Comparison of ENCODE assay signal across 16 cellular contexts in the genomic region with DNA sequence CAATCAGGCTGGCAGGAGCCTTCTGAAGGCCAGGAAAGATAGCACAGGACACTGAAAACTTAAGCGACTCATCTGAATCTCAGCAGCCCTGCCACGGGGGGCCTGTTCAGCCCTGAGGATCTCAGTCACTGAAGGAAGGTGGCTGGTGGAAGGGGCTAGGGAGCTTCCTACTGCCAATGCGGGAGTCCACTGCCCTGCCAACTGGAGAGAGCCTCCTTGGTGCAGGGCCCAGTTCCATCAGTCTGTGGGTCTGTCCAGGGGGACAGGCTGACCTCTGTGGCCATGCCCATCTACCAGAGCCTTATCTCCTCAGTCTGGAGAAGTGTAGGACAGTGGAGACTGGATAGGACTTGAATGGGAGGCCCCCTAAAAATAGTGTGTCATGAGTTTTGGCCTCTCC.
A peak's percentile ranks its signal among the peaks of the same experiment; 100 is the strongest.
DNase-seq lines count a peak whose midpoint lies in the region; ATAC-seq and TF ChIP-seq lines count a peak whose summit lies in the region.
"Had no signal": no experiment of that assay in that cellular context is flagged by ENCODE, and none has a peak within 500 bp of the region (broad histone marks: within the 10 kb centered on the region; RNA-seq: fewer than 3 reads in every experiment).

No MANE protein-coding gene starts in this region.

- H3K4me2 ChIP-seq in SK-N-SH (no peak overlapping the region), trophoblast cell (ENCODE audit: low read length) (no peak overlapping the region)
- H3K4me2 ChIP-seq: A549; BLaER1 treated with 17β-estradiol and CSF1 and Interleukin-3, amounts not matched to agents 10 nM and 100 nM had no signal

- H3K14ac ChIP-seq in trophoblast cell (ENCODE audit: low read length) = no peak overlapping the region

- H4K8ac ChIP-seq in trophoblast cell (ENCODE audit: low read depth, low read length) = no peak overlapping the region

- TF ChIP-seq EP300 in SK-N-SH (IDR thresholded peaks at IDR 0.05; ENCODE audit: borderline replicate concordance in 1 of 2, low read depth in 1 of 2, low read length in 1 of 2) = no peak

- H4K91ac ChIP-seq in trophoblast cell (ENCODE audit: low read depth, low read length) = no peak overlapping the region

- TF ChIP-seq CTCF in SK-N-SH (IDR thresholded peaks at IDR 0.05) = no peak

- POLR2A ChIA-PET in SK-N-SH (lab: Yijun Ruan, JAX) = no interaction called here

- H3K18ac ChIP-seq in trophoblast cell (ENCODE audit: low read length) = no peak overlapping the region

- peak; percentile 19; the same call in 2 of the 3 replicates for ATAC-seq in SK-N-SH treated with all-trans-retinoic acid at 6 μM for 48 hours
- no peak for ATAC-seq in HG02678 (IDR thresholded peaks at IDR 0.05; ENCODE audit: unreplicated experiment)
- ATAC-seq: A549; CD8-positive, alpha-beta T cell had no signal

- H3K36me3 ChIP-seq in SK-N-SH (replicated peaks in 1 of 2; ENCODE audit: control insufficient read depth in 1 of 2, insufficient read depth in 2 of 2, low read length in 1 of 2) (no peaks in the 10 kb centered on the region), trophoblast cell (ENCODE audit: control insufficient read depth in 1 of 2, insufficient read depth in 2 of 2, low read length in 2 of 2) (peaks cover 0 to 1% of the 10 kb centered on the region in 2 experiments)
- H3K36me3 ChIP-seq: BLaER1 treated with 17β-estradiol and CSF1 and Interleukin-3, amounts not matched to agents 10 nM and 100 nM had no signal

- H3K27ac ChIP-seq in SK-N-SH (ENCODE audit: low read depth in 2 of 2, low read length in 1 of 2) (no peak overlapping the region), trophoblast cell (ENCODE audit: low read depth, low read length) (no peak overlapping the region)
- H3K27ac ChIP-seq: 22Rv1; A549; BLaER1 treated with 17β-estradiol and CSF1 and Interleukin-3, amounts not matched to agents 10 nM and 100 nM; C4-2B had no signal

- no peak overlapping the region for H2BK120ac ChIP-seq in trophoblast cell (ENCODE audit: insufficient read depth, low read length, poor library complexity)

- no peaks in the 10 kb centered on the region for H3K4me1 ChIP-seq in SK-N-SH (ENCODE audit: control insufficient read depth in 1 of 2, insufficient read depth in 2 of 2, low read depth in 1 of 2, low read length in 1 of 2)
- H3K4me1 ChIP-seq in trophoblast cell (ENCODE audit: control insufficient read depth in 1 of 2, insufficient read depth in 2 of 2, low read length in 2 of 2) = no peaks in the 10 kb centered on the region
- H3K4me1 ChIP-seq: A549; BLaER1 treated with 17β-estradiol and CSF1 and Interleukin-3, amounts not matched to agents 10 nM and 100 nM; Caco-2 had no signal

- DNase-seq in SK-N-SH (no peak), trophoblast cell (no peak)
- DNase-seq in activated T-cell treated with anti-CD3 and anti-CD28 coated beads, Interleukin-2, amount 50 U/mL, for 48 hours = no peak
- DNase-seq: AML-193; Caco-2; Calu3; CD4-positive, alpha-beta T cell; CD8-positive, alpha-beta T cell; DMS79 treated with DMSO at 0.1 percent for 48 hours; GF-D8 had no signal

- H3K9ac ChIP-seq in SK-N-SH = no peak overlapping the region
- no peak overlapping the region for H3K9ac ChIP-seq in trophoblast cell (ENCODE audit: low read length)
- H3K9ac ChIP-seq: BLaER1 treated with 17β-estradiol and CSF1 and Interleukin-3, amounts not matched to agents 10 nM and 100 nM had no signal

- H3K79me1 ChIP-seq in trophoblast cell (ENCODE audit: low read length) = no peaks in the 10 kb centered on the region

- no peak overlapping the region for H2AFZ ChIP-seq in SK-N-SH (ENCODE audit: low read depth)
- H2AFZ ChIP-seq in trophoblast cell (ENCODE audit: insufficient read depth, low read length, poor library complexity) = no peak overlapping the region

- H3K4me3 ChIP-seq in SK-N-SH (ENCODE audit: low read depth in 2 of 2, low read length in 1 of 2) = no peak overlapping the region
- peak overlapping the region; percentile 15 for H3K4me3 ChIP-seq in trophoblast cell (ENCODE audit: low read depth, low read length)
- H3K4me3 ChIP-seq: A549; BLaER1 treated with 17β-estradiol and CSF1 and Interleukin-3, amounts not matched to agents 10 nM and 100 nM had no signal

- no peak overlapping the region for H3K4ac ChIP-seq in trophoblast cell (ENCODE audit: low read depth, low read length)

- no peaks in the 10 kb centered on the region for H4K20me1 ChIP-seq in SK-N-SH (ENCODE audit: insufficient read depth)
- H4K20me1 ChIP-seq: BLaER1 treated with 17β-estradiol and CSF1 and Interleukin-3, amounts not matched to agents 10 nM and 100 nM had no signal

- no peak overlapping the region for H2AK5ac ChIP-seq in trophoblast cell (ENCODE audit: low read length)

- CTCF ChIA-PET in SK-N-SH (lab: Yijun Ruan, JAX) = interaction anchor here (0.7 to 1.7 kb wide), 5 partner anchors 11 to 123 kb away, joined by 3 to 5 read pairs (median 4); no protein-coding TSS in a partner anchor

- no peaks in the 10 kb centered on the region for H3K9me2 ChIP-seq in SK-N-SH

- H3K9me3 ChIP-seq in SK-N-SH = no peaks in the 10 kb centered on the region
- peaks cover 57% of the 10 kb centered on the region for H3K9me3 ChIP-seq in trophoblast cell (ENCODE audit: insufficient read depth, low read depth, low read length)
- H3K9me3 ChIP-seq: Caco-2 had no signal

- H3K27me3 ChIP-seq in SK-N-SH (ENCODE audit: insufficient read depth) (peaks cover 15% of the 10 kb centered on the region; the same call in 1 of the 2 replicates), trophoblast cell (ENCODE audit: insufficient read depth, low read length) (no peaks in the 10 kb centered on the region)
- H3K27me3 ChIP-seq: BLaER1 treated with 17β-estradiol and CSF1 and Interleukin-3, amounts not matched to agents 10 nM and 100 nM had no signal

- TF ChIP-seq RAD21 in SK-N-SH (IDR thresholded peaks at IDR 0.05; ENCODE audit: low read length) = no peak

- WGBS in SK-N-SH (ENCODE audit: low lambda C conversion rate) = 15% methylated on average over 3 of the region's 3 CpGs
- no CpG with 5 or more reads among the region's 3 CpGs for WGBS in trophoblast cell (ENCODE audit: extremely low coverage, insufficient coverage, insufficient read length)

- H3K23ac ChIP-seq in trophoblast cell (ENCODE audit: low read length) = no peak overlapping the region

- no peak overlapping the region for H2BK5ac ChIP-seq in trophoblast cell (ENCODE audit: low read depth, low read length, poor library complexity)

- H2BK12ac ChIP-seq in trophoblast cell (ENCODE audit: low read length) = no peak overlapping the region

- H3K79me2 ChIP-seq in SK-N-SH (ENCODE audit: insufficient read depth) (no peaks in the 10 kb centered on the region), trophoblast cell (ENCODE audit: control insufficient read depth, insufficient read depth, low read length, poor library complexity) (no peaks in the 10 kb centered on the region)

- no peak overlapping the region for H4K12ac ChIP-seq in trophoblast cell (ENCODE audit: low read depth, low read length)

- H3F3A ChIP-seq in SK-N-SH (replicated peaks; ENCODE audit: insufficient read depth) = no peaks in the 10 kb centered on the region

TF ChIP-seq in SK-N-SH treated with all-trans-retinoic acid at 6 μM for 48 hours, 23 proteins besides CTCF, POLR2A, EP300 and RAD21 (continues in another document):
- TF ChIP-seq TSHZ2 (CRISPR knock-in tag; IDR thresholded peaks at IDR 0.05) = no peak

TF ChIP-seq in SK-N-SH, 30 proteins besides CTCF, POLR2A, EP300 and RAD21:
- no peak for TF ChIP-seq IRF3 (IDR thresholded peaks at IDR 0.05; ENCODE audit: low read depth, low read length)
- no peak for TF ChIP-seq YY1 (IDR thresholded peaks at IDR 0.05; ENCODE audit: low read depth)
- no peak for TF ChIP-seq NRF1 (IDR thresholded peaks at IDR 0.05; ENCODE audit: low read depth, low read length)
